10 cellular contexts compared by ENCODE assay signal in genomic region chr4:40254961-40255721, GRCh38.
DNase-seq lines count a peak whose midpoint lies in the region; ATAC-seq and TF ChIP-seq lines count a peak whose summit lies in the region.
"Had no signal": no experiment of that assay in that cellular context is flagged by ENCODE, and none has a peak within 500 bp of the region (broad histone marks: within the 10 kb centered on the region; RNA-seq: fewer than 3 reads in every experiment).

No MANE protein-coding gene starts in this region.

- H3K36me3 Mint-ChIP-seq in stimulated activated naive CD8-positive, alpha-beta T cell treated with anti-CD3 and anti-CD28 coated beads, Interleukin-15, Interleukin-2, amounts not matched to agents 100 ng/mL and 50 ng/mL, for 24 hours (ENCODE audit: low read depth), result no peaks in the 10 kb centered on the region

- H3K4me1 Mint-ChIP-seq in stimulated activated naive CD8-positive, alpha-beta T cell treated with anti-CD3 and anti-CD28 coated beads, Interleukin-15, Interleukin-2, amounts not matched to agents 100 ng/mL and 50 ng/mL, for 24 hours (ENCODE audit: low read depth), result peaks cover 77% of the 10 kb centered on the region

- H3K4me3 Mint-ChIP-seq in stimulated activated naive CD8-positive, alpha-beta T cell treated with anti-CD3 and anti-CD28 coated beads, Interleukin-15, Interleukin-2, amounts not matched to agents 100 ng/mL and 50 ng/mL, for 24 hours, result peak overlapping the region; percentile 67

- ATAC-seq in GM21515 (IDR thresholded peaks at IDR 0.05; ENCODE audit: unreplicated experiment), result no peak

- no peaks in the 10 kb centered on the region for H3K27me3 Mint-ChIP-seq in stimulated activated naive CD8-positive, alpha-beta T cell treated with anti-CD3 and anti-CD28 coated beads, Interleukin-15, Interleukin-2, amounts not matched to agents 100 ng/mL and 50 ng/mL, for 24 hours

- DNase-seq in activated T-cell treated with anti-CD3 and anti-CD28 coated beads, Interleukin-2, amount 50 U/mL, for 1 hour, result peak; percentile 42
- no peak for DNase-seq in activated T-cell treated with anti-CD3 and anti-CD28 coated beads for 4 hours
- peak; percentile 39 for DNase-seq in fibroblast of the conjunctiva (ENCODE audit: low read depth)
- no peak for DNase-seq in hepatic stellate cell (ENCODE audit: low spot score)
- DNase-seq in SKM-1 treated with dmso at 0.1 percent for 144 hours (lab: John Stamatoyannopoulos, UW; ENCODE audit: unreplicated experiment), result no peak
- DNase-seq: lower lobe of right lung, NCI-H2029 had no signal

- peak overlapping the region; percentile 89 for H3K27ac Mint-ChIP-seq in stimulated activated naive CD8-positive, alpha-beta T cell treated with anti-CD3 and anti-CD28 coated beads, Interleukin-15, Interleukin-2, amounts not matched to agents 100 ng/mL and 50 ng/mL, for 24 hours

- TF ChIP-seq CTCF in VCaP (conservative IDR thresholded peaks at IDR 0.05), result no peak

- H3K27ac ChIP-seq in VCaP, result peak overlapping the region; percentile 54
- H3K27ac ChIP-seq: lower lobe of right lung had no signal

- H3K9me3 Mint-ChIP-seq in stimulated activated naive CD8-positive, alpha-beta T cell treated with anti-CD3 and anti-CD28 coated beads, Interleukin-15, Interleukin-2, amounts not matched to agents 100 ng/mL and 50 ng/mL, for 24 hours, result no peaks in the 10 kb centered on the region

Comparison
In these comparisons a context has a peak if more than half of its experiments do, and no peak if none do; other contexts are left out.
1. DNase-seq: peak in activated T-cell treated with anti-CD3 and anti-CD28 coated beads, Interleukin-2, amount 50 U/mL, for 1 hour (single experiment) and fibroblast of the conjunctiva (single experiment); none in activated T-cell treated with anti-CD3 and anti-CD28 coated beads for 4 hours (single experiment), hepatic stellate cell (single experiment) and SKM-1 treated with dmso at 0.1 percent for 144 hours (single experiment).